In genomic region chr12:115611477-115611876, GRCh38 we compare ENCODE assay signal across 15 cellular contexts.
DNase-seq lines count a peak whose midpoint lies in the region; ATAC-seq, FAIRE-seq and TF ChIP-seq lines count a peak whose summit lies in the region.
"Had no signal": no experiment of that assay in that cellular context is flagged by ENCODE, and none has a peak within 500 bp of the region (broad histone marks: within the 10 kb centered on the region; RNA-seq: fewer than 3 reads in every experiment).

No MANE protein-coding gene starts in this region.

- no peak for TF ChIP-seq POLR2A in H54 (IDR thresholded peaks at IDR 0.05; ENCODE audit: low read depth, low read length)

- intact Hi-C loops in heart right ventricle (cut with DNase I) = no loop called here

- no peak for TF ChIP-seq CTCF in heart right ventricle (IDR thresholded peaks at IDR 0.05)

- ATAC-seq in heart right ventricle = peak in 7 of 8 donors; percentile 44 to 82 (median 64)
- ATAC-seq in GM18498 (IDR thresholded peaks at IDR 0.05; ENCODE audit: unreplicated experiment) = no peak

- H3K27me3 ChIP-seq in heart right ventricle = peaks cover 0 to 14% (median 5%) of the 10 kb centered on the region in 7 donors
- no peaks in the 10 kb centered on the region for H3K27me3 ChIP-seq in small intestine (ENCODE audit: control insufficient read depth in 2 of 2, insufficient read depth in 2 of 2, low read length in 2 of 2)
- H3K27me3 ChIP-seq: BLaER1 treated with 17β-estradiol and CSF1 and Interleukin-3, amounts not matched to agents 10 nM and 100 nM; SJSA1 had no signal

- no peaks in the 10 kb centered on the region for H3K36me3 ChIP-seq in heart right ventricle
- no peaks in the 10 kb centered on the region for H3K36me3 ChIP-seq in small intestine (ENCODE audit: control insufficient read depth in 2 of 2, insufficient read depth in 2 of 2, low read length in 2 of 2)
- H3K36me3 ChIP-seq: BLaER1 treated with 17β-estradiol and CSF1 and Interleukin-3, amounts not matched to agents 10 nM and 100 nM; SJSA1 had no signal

- DNase-seq in DMS 273 (lab: John Stamatoyannopoulos, UW; ENCODE audit: unreplicated experiment) (peak; percentile 19), DMS 273 treated with DMSO at 0.1 percent for 48 hours (lab: John Stamatoyannopoulos, UW) (no peak), NCI-H2029 treated with DMSO at 0.1 percent for 48 hours (lab: John Stamatoyannopoulos, UW) (peak; percentile 83), heart right ventricle (peak; percentile 41 to 50), small intestine (peak; percentile 28), H54 (ENCODE audit: insufficient read length, low spot score) (no peak)
- no peak for DNase-seq in activated CD4-positive, alpha-beta T cell treated with anti-CD3 and anti-CD28 coated beads, Interleukin-2, amount 50 U/mL, for 48 hours
- DNase-seq: H7, KG1, MM.1S, NCI-H1436 had no signal

- H3K9me3 ChIP-seq in heart right ventricle = peaks cover 0 to 7% (median 0%) of the 10 kb centered on the region in 11 donors
- no peaks in the 10 kb centered on the region for H3K9me3 ChIP-seq in small intestine (ENCODE audit: control insufficient read depth, low read depth)
- H3K9me3 ChIP-seq: BLaER1 treated with 17β-estradiol and CSF1 and Interleukin-3, amounts not matched to agents 10 nM and 100 nM; SJSA1 had no signal

- FAIRE-seq in small intestine (lab: Jason Lieb, UNC) = no peak
- FAIRE-seq in H54 (lab: Jason Lieb, UNC) = no peak

- H3K4me1 ChIP-seq in heart right ventricle (peaks cover 0 to 7% (median 2%) of the 10 kb centered on the region in 9 donors), small intestine (ENCODE audit: control insufficient read depth in 2 of 2, insufficient read depth in 1 of 2, low read depth in 1 of 2, low read length in 1 of 2) (no peaks in the 10 kb centered on the region)
- H3K4me1 ChIP-seq: SJSA1 had no signal

- no peak overlapping the region for H3K4me3 ChIP-seq in heart right ventricle
- H3K4me3 ChIP-seq in small intestine (ENCODE audit: low read depth in 1 of 2, low read length in 2 of 2) = no peak overlapping the region
- H3K4me3 ChIP-seq: BLaER1 treated with 17β-estradiol and CSF1 and Interleukin-3, amounts not matched to agents 10 nM and 100 nM; SJSA1 had no signal

- WGBS in heart right ventricle, 2 donors = 55 to 64% methylated on average over 5 of the region's 5 CpGs
- 22 to 50% (median 42%) methylated on average over 5 of the region's 5 CpGs for WGBS in small intestine, 3 donors

- H3K27ac ChIP-seq in heart right ventricle = no peak overlapping the region
- no peak overlapping the region for H3K27ac ChIP-seq in small intestine (ENCODE audit: low read depth in 1 of 2, low read length in 1 of 2)
- H3K27ac ChIP-seq: 22Rv1; BLaER1 treated with 17β-estradiol and CSF1 and Interleukin-3, amounts not matched to agents 10 nM and 100 nM; SJSA1 had no signal

Comparison
In these comparisons a context has a peak if more than half of its experiments do, and no peak if none do; other contexts are left out.
1. DNase-seq: peak in DMS 273 (single experiment), NCI-H2029 treated with DMSO at 0.1 percent for 48 hours (single experiment), heart right ventricle (2 of 2) and small intestine (single experiment); none in DMS 273 treated with DMSO at 0.1 percent for 48 hours (single experiment), H54 (single experiment) and activated CD4-positive, alpha-beta T cell treated with anti-CD3 and anti-CD28 coated beads, Interleukin-2, amount 50 U/mL, for 48 hours (0 of 2).